8 cellular contexts compared by ENCODE assay signal in the genomic region with DNA sequence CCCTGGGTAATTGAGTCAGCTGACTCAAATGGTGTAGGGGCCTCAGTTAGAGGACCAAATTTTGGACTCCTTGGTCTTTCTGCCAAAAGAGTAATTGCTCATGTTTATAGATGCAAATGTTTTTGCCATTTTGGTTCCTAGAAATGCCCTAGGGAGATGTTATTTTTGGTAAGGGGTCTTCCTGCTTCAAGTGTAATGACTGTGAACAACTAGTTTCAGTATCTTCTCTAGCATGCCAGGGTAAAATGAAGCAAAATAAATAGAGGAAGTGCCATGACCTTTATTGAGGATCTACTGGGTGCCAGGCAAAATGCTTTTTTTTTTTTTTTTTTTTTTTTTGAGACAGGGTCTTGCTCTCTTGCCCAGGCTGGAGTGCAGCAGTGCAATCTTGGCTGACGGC. TPM values are rescaled to one million over a fixed set of nuclear protein-coding genes. Genes with fewer than 3 reads are reported as not detected.
A peak's percentile ranks its signal among the peaks of the same experiment; 100 is the strongest.
DNase-seq lines count a peak whose midpoint lies in the region; ATAC-seq, FAIRE-seq and TF ChIP-seq lines count a peak whose summit lies in the region.
"Not testable (repeated sequence)": the region's sequence is repeated elsewhere in the genome, so short reads cannot be mapped to it uniquely, and the experiment has no call there.

No MANE protein-coding gene starts in this region.

- not testable (repeated sequence) for H3K27me3 ChIP-seq in OCI-LY3 (ENCODE audit: low read depth, low read length); GM12878 (replicated peaks in 1 of 2; ENCODE audit: control insufficient read depth in 2 of 2, insufficient read depth in 2 of 2, low read length in 1 of 2)

- H3K4me1 Mint-ChIP-seq in CD14-positive monocyte (peaks cover 38% of the 10 kb centered on the region), IgD-negative memory B cell (peaks cover 40 to 52% (median 41%) of the 10 kb centered on the region in 3 donors), neural crest cell (peaks cover 35% of the 10 kb centered on the region)
- H3K4me1 Mint-ChIP-seq in activated CD8-positive, alpha-beta T cell treated with anti-CD3 and anti-CD28 coated beads for 36 hours (ENCODE audit: low read depth): peaks cover 35% of the 10 kb centered on the region
- peaks cover 51% of the 10 kb centered on the region for H3K4me1 Mint-ChIP-seq in stimulated activated naive CD8-positive, alpha-beta T cell treated with anti-CD3 and anti-CD28 coated beads, Interleukin-15, amount 100 ng/mL, for 72 hours

- 43% methylated on average over 1 of the region's 1 CpG for WGBS in GM12878 (ENCODE audit: insufficient coverage, insufficient replicate concordance, low lambda C conversion rate, missing lambda C conversion rate)

- peak; percentile 13 for FAIRE-seq in GM12891 (lab: Jason Lieb, UNC)
- FAIRE-seq in GM12878 (lab: Jason Lieb, UNC): not testable (repeated sequence)

- SMC1A ChIA-PET in GM12878 (lab: Charles Lee; ENCODE audit: uncharacterized antibody, unreplicated experiment): interaction anchor here (1.8 to 12.1 kb wide), 2 partner anchors 18 to 66 kb away, joined by 4 to 170 read pairs; no protein-coding TSS in a partner anchor

- BruUV-seq in GM12878 (replicated peaks; lab: Mats Ljungman, UMichigan): not testable (repeated sequence)

- H3K36me3 ChIP-seq in OCI-LY3 (replicated peaks; ENCODE audit: low read depth, low read length); GM12878 (ENCODE audit: control insufficient read depth in 2 of 2, insufficient read depth in 2 of 2, low read length in 1 of 2): not testable (repeated sequence)

- not testable (repeated sequence) for H3K9me3 Mint-ChIP-seq in CD14-positive monocyte; IgD-negative memory B cell; activated CD8-positive, alpha-beta T cell treated with anti-CD3 and anti-CD28 coated beads for 36 hours; neural crest cell; stimulated activated naive CD8-positive, alpha-beta T cell treated with anti-CD3 and anti-CD28 coated beads, Interleukin-15, amount 100 ng/mL, for 72 hours

- RAD21 ChIA-PET in GM12878 (lab: Charles Lee; ENCODE audit: unreplicated experiment): interaction anchor here (1.4 to 14.7 kb wide), 2 partner anchors 11 to 18 kb away, joined by 4 to 202 read pairs; no protein-coding TSS in a partner anchor

- H3K4me3 ChIP-seq in OCI-LY3 (ENCODE audit: low read length); GM12878: not testable (repeated sequence)

- TF ChIP-seq EP300 in GM12878 (IDR thresholded peaks at IDR 0.05; ENCODE audit: borderline replicate concordance in 1 of 2, control insufficient read depth in 1 of 2, low read depth in 2 of 2, low read length in 2 of 2): not testable (repeated sequence)

- not testable (repeated sequence) for H3K27me3 Mint-ChIP-seq in CD14-positive monocyte (ENCODE audit: low read depth in 3 of 3); IgD-negative memory B cell; activated CD8-positive, alpha-beta T cell treated with anti-CD3 and anti-CD28 coated beads for 36 hours; stimulated activated naive CD8-positive, alpha-beta T cell treated with anti-CD3 and anti-CD28 coated beads, Interleukin-15, amount 100 ng/mL, for 72 hours
- H3K27me3 Mint-ChIP-seq in neural crest cell (ENCODE audit: low read depth): peaks cover 25% of the 10 kb centered on the region

- H3K4me1 ChIP-seq in OCI-LY3 (ENCODE audit: low read length): peaks cover 35% of the 10 kb centered on the region
- H3K4me1 ChIP-seq in GM12878 (ENCODE audit: control insufficient read depth, insufficient read depth, low read length): peaks cover 17% of the 10 kb centered on the region

- in situ Hi-C loops in GM12878 (cut with MboI): not testable (repeated sequence)

- H3K9ac ChIP-seq in OCI-LY3 (ENCODE audit: low read length); GM12878 (ENCODE audit: control insufficient read depth, insufficient read depth, low read length): not testable (repeated sequence)

- not testable (repeated sequence) for H3K9me3 ChIP-seq in OCI-LY3 (ENCODE audit: insufficient read depth, low read length); GM12878 (replicated peaks; ENCODE audit: control insufficient read depth, insufficient read depth, low read length)

- H3K27ac ChIP-seq in OCI-LY3 (ENCODE audit: low read length); GM12878 (ENCODE audit: control insufficient read depth, insufficient read depth): not testable (repeated sequence)

- not testable (repeated sequence) for TF ChIP-seq POLR2A in GM12891 (IDR thresholded peaks at IDR 0.05; ENCODE audit: low read depth, low read length); GM12878 (IDR thresholded peaks at IDR 0.05; ENCODE audit: low read depth, low read length)

- CTCF ChIA-PET in activated CD8-positive, alpha-beta T cell treated with anti-CD3 and anti-CD28 coated beads for 36 hours (lab: Charles Lee): not testable (repeated sequence)
- CTCF ChIA-PET in GM12878 (lab: Yijun Ruan, JAX): interaction anchor here (0.6 to 1.8 kb wide), 4 partner anchors 9 to 58 kb away, joined by 3 to 8 read pairs (median 3); no protein-coding TSS in a partner anchor

- H2AFZ ChIP-seq in OCI-LY3 (ENCODE audit: low read depth, low read length); GM12878 (ENCODE audit: control insufficient read depth, low read depth, low read length): not testable (repeated sequence)

- peak overlapping the region; percentile 2; the same call in 1 of the 2 replicates for H3K4me2 ChIP-seq in OCI-LY3 (ENCODE audit: low read length)
- not testable (repeated sequence) for H3K4me2 ChIP-seq in GM12878 (ENCODE audit: control insufficient read depth, insufficient read depth)

- not testable (repeated sequence) for H3K36me3 Mint-ChIP-seq in CD14-positive monocyte; IgD-negative memory B cell; activated CD8-positive, alpha-beta T cell treated with anti-CD3 and anti-CD28 coated beads for 36 hours (ENCODE audit: low read depth); neural crest cell (ENCODE audit: low read depth)

- POLR2A ChIA-PET in activated CD8-positive, alpha-beta T cell treated with anti-CD3 and anti-CD28 coated beads for 36 hours (lab: Charles Lee): interaction anchor here (0.8 kb wide), 1 partner anchor 99 kb away, joined by 5 read pairs; no protein-coding TSS in a partner anchor
- POLR2A ChIA-PET in GM12878 (lab: Charles Lee): interaction anchor here (1.6 kb wide), 1 partner anchor 93 kb away, joined by 5 read pairs; no protein-coding TSS in a partner anchor

- TF ChIP-seq CTCF in CD14-positive monocyte (IDR thresholded peaks at IDR 0.05); OCI-LY3 (IDR thresholded peaks at IDR 0.05; ENCODE audit: low read depth, low read length); activated CD8-positive, alpha-beta T cell treated with anti-CD3 and anti-CD28 coated beads for 36 hours (IDR thresholded peaks at IDR 0.05); GM12878 (IDR thresholded peaks at IDR 0.05 in 2 of 3, conservative IDR thresholded peaks at IDR 0.05 in 1 of 3; ENCODE audit: control insufficient read depth in 2 of 3, extremely low read depth in 1 of 3, insufficient read depth in 1 of 3, low read depth in 3 of 3, low read length in 3 of 3); neural crest cell (conservative IDR thresholded peaks at IDR 0.05): not testable (repeated sequence)

- H3K27ac Mint-ChIP-seq in CD14-positive monocyte (peak overlapping the region in 6 of 7 donors; percentile 51 to 90 (median 78)), IgD-negative memory B cell (peak overlapping the region; percentile 28 to 87 (median 37))
- H3K27ac Mint-ChIP-seq in activated CD8-positive, alpha-beta T cell treated with anti-CD3 and anti-CD28 coated beads for 36 hours: peak overlapping the region; percentile 74
- not testable (repeated sequence) for H3K27ac Mint-ChIP-seq in neural crest cell (ENCODE audit: unreplicated experiment)
- H3K27ac Mint-ChIP-seq in stimulated activated naive CD8-positive, alpha-beta T cell treated with anti-CD3 and anti-CD28 coated beads, Interleukin-15, amount 100 ng/mL, for 72 hours: peak overlapping the region; percentile 34 to 81

- DNase-seq in CD14-positive monocyte (ENCODE audit: low spot score); GM12891 (ENCODE audit: insufficient read length, low spot score); activated CD8-positive, alpha-beta T cell treated with anti-CD3 and anti-CD28 coated beads for 36 hours; GM12878 (ENCODE audit: low read depth, low spot score); neural crest cell (ENCODE audit: low read depth, low spot score); stimulated activated naive CD8-positive, alpha-beta T cell treated with anti-CD3 and anti-CD28 coated beads, Interleukin-15, amount 100 ng/mL, for 72 hours: not testable (repeated sequence)

- intact Hi-C loops in CD14-positive monocyte (cut with micrococcal nuclease); GM12878 (cut with micrococcal nuclease; ENCODE audit: unreplicated experiment): not testable (repeated sequence)
- intact Hi-C loops in activated CD8-positive, alpha-beta T cell treated with anti-CD3 and anti-CD28 coated beads for 36 hours (cut with micrococcal nuclease): loop anchor here (5.0 kb wide), 1 partner anchor 85 kb away; no protein-coding TSS in a partner anchor

- H4K20me1 ChIP-seq in OCI-LY3 (ENCODE audit: insufficient read depth, low read length); GM12878 (ENCODE audit: control insufficient read depth, insufficient read depth): not testable (repeated sequence)

- peaks cover 25% of the 10 kb centered on the region for H3K79me2 ChIP-seq in OCI-LY3 (ENCODE audit: low read length)
- H3K79me2 ChIP-seq in GM12878 (ENCODE audit: control insufficient read depth, insufficient read depth, low read length): peaks cover 18% of the 10 kb centered on the region

- TF ChIP-seq RAD21 in GM12878 (IDR thresholded peaks at IDR 0.05; ENCODE audit: insufficient read depth, low read depth, low read length): not testable (repeated sequence)

- not testable (repeated sequence) for ATAC-seq in activated CD8-positive, alpha-beta T cell treated with anti-CD3 and anti-CD28 coated beads for 36 hours
- peak; percentile 5; the same call in 2 of the 3 replicates for ATAC-seq in GM12878
- ATAC-seq in stimulated activated naive CD8-positive, alpha-beta T cell treated with anti-CD3 and anti-CD28 coated beads, Interleukin-15, amount 100 ng/mL, for 72 hours: peak; percentile 16

- H3K4me3 Mint-ChIP-seq in CD14-positive monocyte (peak overlapping the region in 1 of 2 donors; percentile 26), IgD-negative memory B cell (peak overlapping the region; percentile 52 to 81 (median 70)), neural crest cell (peak overlapping the region; percentile 52)
- not testable (repeated sequence) for H3K4me3 Mint-ChIP-seq in activated CD8-positive, alpha-beta T cell treated with anti-CD3 and anti-CD28 coated beads for 36 hours
- H3K4me3 Mint-ChIP-seq in stimulated activated naive CD8-positive, alpha-beta T cell treated with anti-CD3 and anti-CD28 coated beads, Interleukin-15, amount 100 ng/mL, for 72 hours: peak overlapping the region; percentile 23 to 32

RNA-seq across cellular contexts. Expression of a gene that starts 2.5 kb away (rescaled TPM):
- 1 to 10 TPM; 8.3 to 9.6 TPM for polyA plus RNA-seq in CD14-positive monocyte
- polyA plus RNA-seq in GM12891 (2012; ENCODE audit: low read depth, missing spikeins): 8.5 TPM
- polyA plus RNA-seq in IgD-negative memory B cell: 10.4 TPM
- 10 to 100 TPM; 26.3 to 26.7 TPM for total RNA-seq in activated CD8-positive, alpha-beta T cell treated with anti-CD3 and anti-CD28 coated beads for 36 hours
- 74.9 and 76.8 TPM in 2 replicates for total RNA-seq in GM12878 (2013; cell fraction: nucleolus; rRNA removed)
- total RNA-seq in GM12878 (2014; rRNA removed): 14.3 and 16.8 TPM in 2 replicates
- 20.3 and 21.3 TPM in 2 replicates for total RNA-seq in GM12878 (2014; rRNA removed; fragmentation: Illumina TruSeq; extraction: Trizol)
- 25.2 and 26.1 TPM in 2 replicates for total RNA-seq in GM12878 (2021)
- 4.5 TPM for polyA plus RNA-seq in GM12878 (2011; ENCODE audit: low read depth)
- polyA plus RNA-seq in GM12878 (2011; rRNA removed): 35.1 and 43.9 TPM in 2 replicates
- 15.8 and 18.1 TPM in 2 replicates for polyA plus RNA-seq in GM12878 (2011; cell fraction: cytosol; rRNA removed)
- 23.8 and 26.8 TPM in 2 replicates for polyA plus RNA-seq in GM12878 (2011; cell fraction: nucleus; rRNA removed)
- 5.9 and 9.7 TPM in 2 replicates for polyA plus RNA-seq in GM12878 (2012)
- 20.7 and 25.2 TPM in 2 replicates for polyA plus RNA-seq in GM12878 (2014; fragmentation: Illumina TruSeq; extraction: Trizol)
- polyA plus RNA-seq in GM12878 (2014; fragmentation: Nextera tagmentation; extraction: Ambion mirVana): 1 to 10 TPM; 4.3 to 4.6 TPM
- 11.6 and 15.2 TPM in 2 replicates for polyA plus RNA-seq in GM12878 (2014; rRNA removed)
- 1 to 10 TPM; 3.1 to 5.1 TPM for polyA plus RNA-seq in GM12878 (2016; fragmentation: Nextera tagmentation; extraction: Ambion mirVana)
- polyA minus RNA-seq in GM12878 (2011; rRNA and poly(A)+ RNA removed): 34.4 and 41.6 TPM in 2 replicates
- 13.5 and 16.5 TPM in 2 replicates for polyA minus RNA-seq in GM12878 (2011; cell fraction: cytosol; rRNA and poly(A)+ RNA removed)
- polyA minus RNA-seq in GM12878 (2011; cell fraction: nucleus; rRNA and poly(A)+ RNA removed): 11.6 and 15.6 TPM in 2 replicates
- total RNA-seq in neural crest cell: 19.3 and 19.4 TPM in 2 replicates
